14 cellular contexts compared by ENCODE assay signal in the genomic region with DNA sequence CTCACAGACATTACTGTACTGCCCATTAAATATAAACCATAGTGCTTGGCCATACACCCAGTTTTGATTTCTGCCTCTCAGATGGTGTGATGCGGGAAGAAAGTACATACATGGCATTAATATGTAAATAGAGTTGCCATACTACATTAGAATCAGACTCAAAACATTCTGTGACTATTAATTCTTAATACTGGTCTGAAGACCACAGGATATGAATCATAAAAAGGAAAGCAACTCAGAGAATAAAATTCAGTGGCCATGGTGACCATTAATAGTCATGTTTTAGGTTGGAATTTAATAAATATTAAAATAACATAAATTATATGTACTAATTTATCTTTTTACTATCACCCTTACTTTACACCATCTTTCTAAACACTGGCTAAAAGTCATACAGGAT. TPM values are rescaled to one million over a fixed set of nuclear protein-coding genes. Genes with fewer than 3 reads are reported as not detected.
A peak's percentile ranks its signal among the peaks of the same experiment; 100 is the strongest.
DNase-seq lines count a peak whose midpoint lies in the region; ATAC-seq and TF ChIP-seq lines count a peak whose summit lies in the region.
"Had no signal": no experiment of that assay in that cellular context is flagged by ENCODE, and none has a peak within 500 bp of the region (broad histone marks: within the 10 kb centered on the region; RNA-seq: fewer than 3 reads in every experiment).

No MANE protein-coding gene starts in this region.

- WGBS in SK-N-SH (ENCODE audit: low lambda C conversion rate), result 38% methylated on average over 1 of the region's 1 CpG

- DNase-seq in EL (peak; percentile 34), SK-N-SH (peak; percentile 6), fibroblast of mammary gland (ENCODE audit: low read depth) (peak; percentile 38), C1 segment of cervical spinal cord (lab: John Stamatoyannopoulos, UW) (no peak), NCI-H82 (lab: John Stamatoyannopoulos, UW) (no peak)
- DNase-seq: DND-41; left ventricle myocardium superior; stimulated activated CD4-positive, alpha-beta T cell treated with anti-CD3 and anti-CD28 coated beads, Interleukin-15, amount 100 ng/mL, for 24 hours had no signal

- H3K4me1 ChIP-seq in SK-N-SH (ENCODE audit: control insufficient read depth in 1 of 2, insufficient read depth in 2 of 2, low read depth in 1 of 2, low read length in 1 of 2), result peaks cover 21 to 40% of the 10 kb centered on the region in 2 experiments; a peak in 3 of 4 replicates
- H3K4me1 ChIP-seq: BLaER1 treated with 17β-estradiol and CSF1 and Interleukin-3, amounts not matched to agents 10 nM and 100 nM had no signal

- no peak; a peak in 1 of 4 replicates for TF ChIP-seq EP300 in SK-N-SH (IDR thresholded peaks at IDR 0.05; ENCODE audit: borderline replicate concordance in 1 of 2, low read depth in 1 of 2, low read length in 1 of 2)

- no peaks in the 10 kb centered on the region for H3K27me3 ChIP-seq in SK-N-SH (ENCODE audit: insufficient read depth)
- H3K27me3 ChIP-seq: BLaER1 treated with 17β-estradiol and CSF1 and Interleukin-3, amounts not matched to agents 10 nM and 100 nM; neutrophil had no signal

- H3K9me2 ChIP-seq in SK-N-SH, result no peaks in the 10 kb centered on the region

- H3K36me3 ChIP-seq in SK-N-SH (replicated peaks in 1 of 2; ENCODE audit: control insufficient read depth in 1 of 2, insufficient read depth in 2 of 2, low read length in 1 of 2), result no peaks in the 10 kb centered on the region
- H3K36me3 ChIP-seq: BLaER1 treated with 17β-estradiol and CSF1 and Interleukin-3, amounts not matched to agents 10 nM and 100 nM; HAP-1; neutrophil had no signal

- H3K9me3 ChIP-seq in SK-N-SH, result no peaks in the 10 kb centered on the region
- H3K9me3 ChIP-seq: BLaER1 treated with 17β-estradiol and CSF1 and Interleukin-3, amounts not matched to agents 10 nM and 100 nM; HAP-1; neutrophil had no signal

- POLR2A ChIA-PET in SK-N-SH (lab: Yijun Ruan, JAX), result no interaction called here

- H2AFZ ChIP-seq in SK-N-SH (ENCODE audit: low read depth), result no peak overlapping the region

- ATAC-seq in GM21381 (IDR thresholded peaks at IDR 0.05; ENCODE audit: unreplicated experiment) (no peak), HG02981 (IDR thresholded peaks at IDR 0.05; ENCODE audit: unreplicated experiment) (no peak)
- ATAC-seq: left ventricle myocardium superior had no signal

- H3K9ac ChIP-seq in SK-N-SH, result peak overlapping the region; percentile 91
- H3K9ac ChIP-seq: BLaER1 treated with 17β-estradiol and CSF1 and Interleukin-3, amounts not matched to agents 10 nM and 100 nM had no signal

- TF ChIP-seq CTCF in SK-N-SH (IDR thresholded peaks at IDR 0.05), result no peak
- TF ChIP-seq CTCF in fibroblast of mammary gland (conservative IDR thresholded peaks at IDR 0.05; ENCODE audit: control insufficient read depth, insufficient read depth, low read depth, low read length), result no peak

- H3K4me3 ChIP-seq in SK-N-SH (ENCODE audit: low read depth in 2 of 2, low read length in 1 of 2) (peak overlapping the region; percentile 21 to 45; a peak in 3 of 4 replicates), fibroblast of mammary gland (ENCODE audit: control insufficient read depth, low read depth, low read length) (no peak overlapping the region), skin epidermis (no peak overlapping the region)
- H3K4me3 ChIP-seq: BLaER1 treated with 17β-estradiol and CSF1 and Interleukin-3, amounts not matched to agents 10 nM and 100 nM; HAP-1 had no signal

- no peak for TF ChIP-seq RAD21 in SK-N-SH (IDR thresholded peaks at IDR 0.05; ENCODE audit: low read length)

- peak overlapping the region; percentile 77 for H3K4me2 ChIP-seq in SK-N-SH
- H3K4me2 ChIP-seq: BLaER1 treated with 17β-estradiol and CSF1 and Interleukin-3, amounts not matched to agents 10 nM and 100 nM had no signal

- H3F3A ChIP-seq in SK-N-SH (replicated peaks; ENCODE audit: insufficient read depth), result peaks cover 68% of the 10 kb centered on the region

- H3K27ac ChIP-seq in SK-N-SH (ENCODE audit: low read depth in 2 of 2, low read length in 1 of 2) (peak overlapping the region; percentile 99 to 100), skin epidermis (peak overlapping the region in 14 of 21 experiments; percentile 4 to 81 (median 50))
- H3K27ac ChIP-seq: BLaER1 treated with 17β-estradiol and CSF1 and Interleukin-3, amounts not matched to agents 10 nM and 100 nM; neutrophil had no signal

- no peaks in the 10 kb centered on the region for H4K20me1 ChIP-seq in SK-N-SH (ENCODE audit: insufficient read depth)
- H4K20me1 ChIP-seq: BLaER1 treated with 17β-estradiol and CSF1 and Interleukin-3, amounts not matched to agents 10 nM and 100 nM had no signal

- H3K79me2 ChIP-seq in SK-N-SH (ENCODE audit: insufficient read depth), result no peaks in the 10 kb centered on the region

- CTCF ChIA-PET in SK-N-SH (lab: Yijun Ruan, JAX), result interaction anchor here (1.4 to 2.3 kb wide), 5 partner anchors 121 to 1909 kb away, joined by 4 to 17 read pairs (median 8); no protein-coding TSS in a partner anchor

TF ChIP-seq in SK-N-SH, 30 proteins besides CTCF, POLR2A, EP300 and RAD21:
- TF ChIP-seq NFIC (IDR thresholded peaks at IDR 0.05; ENCODE audit: borderline replicate concordance) (no peak), MXI1 (IDR thresholded peaks at IDR 0.05; ENCODE audit: low read depth, low read length) (no peak), RXRA (IDR thresholded peaks at IDR 0.05; ENCODE audit: borderline replicate concordance, low read depth) (no peak), RFX5 (IDR thresholded peaks at IDR 0.05; ENCODE audit: low read length) (no peak), TEAD4 (IDR thresholded peaks at IDR 0.05; ENCODE audit: borderline replicate concordance, insufficient read depth) (no peak), FOSL2 (IDR thresholded peaks at IDR 0.05; ENCODE audit: borderline replicate concordance, low read depth) (peak; percentile 38; the same call in 1 of the 2 replicates), CHD2 (IDR thresholded peaks at IDR 0.05; ENCODE audit: low read length, partially characterized antibody) (no peak), FOXM1 (IDR thresholded peaks at IDR 0.05; ENCODE audit: low read depth) (no peak), JUND (IDR thresholded peaks at IDR 0.05) (peak; percentile 40; the same call in 1 of the 2 replicates), FOXJ3 (CRISPR knock-in tag; IDR thresholded peaks at IDR 0.05) (no peak)
- TF ChIP-seq, protein P1, sequence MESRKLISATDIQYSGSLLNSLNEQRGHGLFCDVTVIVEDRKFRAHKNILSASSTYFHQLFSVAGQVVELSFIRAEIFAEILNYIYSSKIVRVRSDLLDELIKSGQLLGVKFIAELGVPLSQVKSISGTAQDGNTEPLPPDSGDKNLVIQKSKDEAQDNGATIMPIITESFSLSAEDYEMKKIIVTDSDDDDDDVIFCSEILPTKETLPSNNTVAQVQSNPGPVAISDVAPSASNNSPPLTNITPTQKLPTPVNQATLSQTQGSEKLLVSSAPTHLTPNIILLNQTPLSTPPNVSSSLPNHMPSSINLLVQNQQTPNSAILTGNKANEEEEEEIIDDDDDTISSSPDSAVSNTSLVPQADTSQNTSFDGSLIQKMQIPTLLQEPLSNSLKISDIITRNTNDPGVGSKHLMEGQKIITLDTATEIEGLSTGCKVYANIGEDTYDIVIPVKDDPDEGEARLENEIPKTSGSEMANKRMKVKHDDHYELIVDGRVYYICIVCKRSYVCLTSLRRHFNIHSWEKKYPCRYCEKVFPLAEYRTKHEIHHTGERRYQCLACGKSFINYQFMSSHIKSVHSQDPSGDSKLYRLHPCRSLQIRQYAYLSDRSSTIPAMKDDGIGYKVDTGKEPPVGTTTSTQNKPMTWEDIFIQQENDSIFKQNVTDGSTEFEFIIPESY (IDR thresholded peaks at IDR 0.05; ENCODE audit: borderline replicate concordance, low read depth), result no peak
- TF ChIP-seq, protein P2, sequence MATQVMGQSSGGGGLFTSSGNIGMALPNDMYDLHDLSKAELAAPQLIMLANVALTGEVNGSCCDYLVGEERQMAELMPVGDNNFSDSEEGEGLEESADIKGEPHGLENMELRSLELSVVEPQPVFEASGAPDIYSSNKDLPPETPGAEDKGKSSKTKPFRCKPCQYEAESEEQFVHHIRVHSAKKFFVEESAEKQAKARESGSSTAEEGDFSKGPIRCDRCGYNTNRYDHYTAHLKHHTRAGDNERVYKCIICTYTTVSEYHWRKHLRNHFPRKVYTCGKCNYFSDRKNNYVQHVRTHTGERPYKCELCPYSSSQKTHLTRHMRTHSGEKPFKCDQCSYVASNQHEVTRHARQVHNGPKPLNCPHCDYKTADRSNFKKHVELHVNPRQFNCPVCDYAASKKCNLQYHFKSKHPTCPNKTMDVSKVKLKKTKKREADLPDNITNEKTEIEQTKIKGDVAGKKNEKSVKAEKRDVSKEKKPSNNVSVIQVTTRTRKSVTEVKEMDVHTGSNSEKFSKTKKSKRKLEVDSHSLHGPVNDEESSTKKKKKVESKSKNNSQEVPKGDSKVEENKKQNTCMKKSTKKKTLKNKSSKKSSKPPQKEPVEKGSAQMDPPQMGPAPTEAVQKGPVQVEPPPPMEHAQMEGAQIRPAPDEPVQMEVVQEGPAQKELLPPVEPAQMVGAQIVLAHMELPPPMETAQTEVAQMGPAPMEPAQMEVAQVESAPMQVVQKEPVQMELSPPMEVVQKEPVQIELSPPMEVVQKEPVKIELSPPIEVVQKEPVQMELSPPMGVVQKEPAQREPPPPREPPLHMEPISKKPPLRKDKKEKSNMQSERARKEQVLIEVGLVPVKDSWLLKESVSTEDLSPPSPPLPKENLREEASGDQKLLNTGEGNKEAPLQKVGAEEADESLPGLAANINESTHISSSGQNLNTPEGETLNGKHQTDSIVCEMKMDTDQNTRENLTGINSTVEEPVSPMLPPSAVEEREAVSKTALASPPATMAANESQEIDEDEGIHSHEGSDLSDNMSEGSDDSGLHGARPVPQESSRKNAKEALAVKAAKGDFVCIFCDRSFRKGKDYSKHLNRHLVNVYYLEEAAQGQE (IDR thresholded peaks at IDR 0.05; ENCODE audit: low read depth, low read length), result no peak
- TF ChIP-seq, protein P3, sequence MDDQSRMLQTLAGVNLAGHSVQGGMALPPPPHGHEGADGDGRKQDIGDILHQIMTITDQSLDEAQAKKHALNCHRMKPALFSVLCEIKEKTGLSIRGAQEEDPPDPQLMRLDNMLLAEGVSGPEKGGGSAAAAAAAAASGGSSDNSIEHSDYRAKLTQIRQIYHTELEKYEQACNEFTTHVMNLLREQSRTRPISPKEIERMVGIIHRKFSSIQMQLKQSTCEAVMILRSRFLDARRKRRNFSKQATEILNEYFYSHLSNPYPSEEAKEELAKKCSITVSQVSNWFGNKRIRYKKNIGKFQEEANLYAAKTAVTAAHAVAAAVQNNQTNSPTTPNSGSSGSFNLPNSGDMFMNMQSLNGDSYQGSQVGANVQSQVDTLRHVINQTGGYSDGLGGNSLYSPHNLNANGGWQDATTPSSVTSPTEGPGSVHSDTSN (IDR thresholded peaks at IDR 0.05), result peak; percentile 36

RNA-seq across cellular contexts. Expression of a gene that starts 33.0 kb away (rescaled TPM):
- 25.6 and 37.4 TPM in 2 replicates for polyA plus RNA-seq in SK-N-SH (2012; rRNA removed)
- 31.5 and 35.6 TPM in 2 replicates for polyA plus RNA-seq in SK-N-SH (2012; cell fraction: cytosol; rRNA removed)
- polyA plus RNA-seq in SK-N-SH (2012; cell fraction: nucleus; rRNA removed), result 40.2 and 84.1 TPM in 2 replicates

Comparison
In these comparisons a context has a peak if more than half of its experiments do, and no peak if none do; other contexts are left out.
1. DNase-seq: peak in EL (single experiment), SK-N-SH (single experiment) and fibroblast of mammary gland (single experiment); none in C1 segment of cervical spinal cord (0 of 14) and NCI-H82 (single experiment).
2. H3K4me3 ChIP-seq: peak in SK-N-SH (2 of 2); none in fibroblast of mammary gland (single experiment) and skin epidermis (0 of 7).